In the genomic region with DNA sequence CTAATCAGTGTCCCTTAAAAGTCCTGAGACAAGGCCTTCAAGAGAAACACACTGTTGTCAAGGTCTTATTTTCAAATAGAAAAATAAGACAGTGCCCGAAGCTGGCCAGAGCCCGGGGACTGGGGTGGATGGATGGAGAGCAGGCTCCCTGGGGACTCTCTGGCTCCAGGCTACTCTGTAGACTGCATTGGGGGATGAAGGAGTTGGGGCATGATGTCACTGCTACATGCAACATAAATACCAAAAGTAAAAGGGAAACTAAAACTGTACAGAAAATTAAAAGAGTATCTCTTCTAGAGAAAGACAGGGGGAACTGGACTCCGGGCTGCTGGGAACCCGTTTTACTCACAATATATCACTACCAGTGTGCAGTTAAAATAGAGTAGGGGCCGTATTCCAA, we compare ENCODE assay signal across 12 cellular contexts.
DNase-seq lines count a peak whose midpoint lies in the region; ATAC-seq and TF ChIP-seq lines count a peak whose summit lies in the region.
"Had no signal": no experiment of that assay in that cellular context is flagged by ENCODE, and none has a peak within 500 bp of the region (broad histone marks: within the 10 kb centered on the region; RNA-seq: fewer than 3 reads in every experiment).

No MANE protein-coding gene starts in this region.

- intact Hi-C loops in thyroid gland (cut with DNase I), result no loop called here

- peak overlapping the region; percentile 61 to 79 (median 78) for H3K27ac Mint-ChIP-seq in nephron
- H3K27ac Mint-ChIP-seq: effector memory CD8-positive, alpha-beta T cell; memory B cell had no signal

- H3K27me3 Mint-ChIP-seq in nephron (ENCODE audit: low read depth), result no peaks in the 10 kb centered on the region
- H3K27me3 Mint-ChIP-seq: effector memory CD8-positive, alpha-beta T cell; memory B cell had no signal

- H3K27me3 ChIP-seq in thyroid gland, result no peaks in the 10 kb centered on the region
- H3K27me3 ChIP-seq in right atrium auricular region, result no peaks in the 10 kb centered on the region

- ATAC-seq in GM19023 (IDR thresholded peaks at IDR 0.05; ENCODE audit: unreplicated experiment) (peak; percentile 64), GM21717 (IDR thresholded peaks at IDR 0.05; ENCODE audit: unreplicated experiment) (peak; percentile 93), HG03175 (IDR thresholded peaks at IDR 0.05; ENCODE audit: unreplicated experiment) (peak; percentile 74)
- ATAC-seq: effector memory CD8-positive, alpha-beta T cell had no signal

- H3K27ac ChIP-seq in thyroid gland, result no peak overlapping the region
- H3K27ac ChIP-seq in right atrium auricular region, result no peak overlapping the region

- no peak for TF ChIP-seq POLR2A in thyroid gland (IDR thresholded peaks at IDR 0.05)

- no peaks in the 10 kb centered on the region for H3K36me3 Mint-ChIP-seq in nephron (ENCODE audit: low read depth)
- H3K36me3 Mint-ChIP-seq: memory B cell had no signal

- no peak for DNase-seq in GDM1 (lab: John Stamatoyannopoulos, UW)
- DNase-seq in thyroid gland, result no peak
- no peak for DNase-seq in right atrium auricular region (ENCODE audit: low spot score)
- DNase-seq: effector memory CD8-positive, alpha-beta T cell; IMR-90; NCI-H2029 treated with DMSO at 0.1 percent for 48 hours; T1000 had no signal

- H3K4me3 Mint-ChIP-seq in nephron, result no peak overlapping the region
- H3K4me3 Mint-ChIP-seq: effector memory CD8-positive, alpha-beta T cell; memory B cell had no signal

- no peak for TF ChIP-seq CTCF in nephron (IDR thresholded peaks at IDR 0.05; ENCODE audit: unreplicated experiment in 3 of 3)
- no peak for TF ChIP-seq CTCF in thyroid gland (IDR thresholded peaks at IDR 0.05)
- TF ChIP-seq CTCF in right atrium auricular region (IDR thresholded peaks at IDR 0.05), result no peak

- H3K36me3 ChIP-seq in thyroid gland (no peaks in the 10 kb centered on the region), right atrium auricular region (no peaks in the 10 kb centered on the region)

- H3K4me1 Mint-ChIP-seq in nephron, result peaks cover 29% of the 10 kb centered on the region

- H3K9me3 Mint-ChIP-seq in nephron, result no peaks in the 10 kb centered on the region
- H3K9me3 Mint-ChIP-seq: effector memory CD8-positive, alpha-beta T cell; memory B cell had no signal

- H3K4me3 ChIP-seq in thyroid gland (replicated peaks in 1 of 3) (no peak overlapping the region), right atrium auricular region (no peak overlapping the region)

- H3K9me3 ChIP-seq in thyroid gland, result no peaks in the 10 kb centered on the region
- no peaks in the 10 kb centered on the region for H3K9me3 ChIP-seq in right atrium auricular region

- H3K4me1 ChIP-seq in thyroid gland, result peaks cover 3 to 16% of the 10 kb centered on the region in 2 donors
- H3K4me1 ChIP-seq in right atrium auricular region, result peaks cover 0 to 15% of the 10 kb centered on the region in 2 donors

- WGBS in thyroid gland, 2 donors, result 92 to 93% methylated on average over 5 of the region's 5 CpGs
